8 cellular contexts compared by ENCODE assay signal in genomic region chr2:207531024-207531411, GRCh38. TPM values are rescaled to one million over a fixed set of nuclear protein-coding genes. Genes with fewer than 3 reads are reported as not detected.
DNase-seq lines count a peak whose midpoint lies in the region; ATAC-seq and TF ChIP-seq lines count a peak whose summit lies in the region.

No MANE protein-coding gene starts in this region.

- no peaks in the 10 kb centered on the region for H3K9me3 ChIP-seq in mesenchymal stem cell (ENCODE audit: control insufficient read depth, low read length)
- no peaks in the 10 kb centered on the region for H3K9me3 ChIP-seq in transverse colon

- peaks cover 54% of the 10 kb centered on the region for H3K4me1 Mint-ChIP-seq in brain

- no peak overlapping the region for H3K18ac ChIP-seq in mesenchymal stem cell (ENCODE audit: low read depth in 1 of 2, low read length in 2 of 2)

- peaks cover 3 to 13% of the 10 kb centered on the region in 2 experiments for H3K36me3 ChIP-seq in mesenchymal stem cell (ENCODE audit: control insufficient read depth in 1 of 2, insufficient read depth in 2 of 2, low read depth in 1 of 2, low read length in 2 of 2)
- H3K36me3 ChIP-seq in transverse colon = no peaks in the 10 kb centered on the region

- H2BK15ac ChIP-seq in mesenchymal stem cell (ENCODE audit: low read depth, poor library complexity, severe bottlenecking) = no peak overlapping the region

- peaks cover 0 to 3% (median 0%) of the 10 kb centered on the region in 5 experiments for H3K9me3 Mint-ChIP-seq in brain

- peak overlapping the region; percentile 91 for H3K27ac ChIP-seq in mesenchymal stem cell (ENCODE audit: low read length, poor library complexity, severe bottlenecking)
- peak overlapping the region; percentile 91 to 98 (median 97) for H3K27ac ChIP-seq in transverse colon

- ATAC-seq in GM19023 (IDR thresholded peaks at IDR 0.05; ENCODE audit: unreplicated experiment) = no peak
- ATAC-seq in HG02642 (IDR thresholded peaks at IDR 0.05; ENCODE audit: poor library complexity, unreplicated experiment) = no peak

- peaks cover 24% of the 10 kb centered on the region for H3K27me3 Mint-ChIP-seq in brain

- H3K4me3 Mint-ChIP-seq in brain = peak overlapping the region; percentile 94 to 97 (median 95)

- H2AK5ac ChIP-seq in mesenchymal stem cell (ENCODE audit: low read length, severe bottlenecking) = no peak overlapping the region

- no peaks in the 10 kb centered on the region for H3K27me3 ChIP-seq in mesenchymal stem cell (ENCODE audit: control insufficient read depth in 1 of 2, insufficient read depth in 1 of 2, low read length in 2 of 2)
- no peaks in the 10 kb centered on the region for H3K27me3 ChIP-seq in transverse colon

- no peak overlapping the region for H4K8ac ChIP-seq in mesenchymal stem cell (ENCODE audit: low read length)

- intact Hi-C loops in transverse colon (cut with DNase I; ENCODE audit: low total_unique reads) = loop anchor here (10.0 kb wide), 1 partner anchor 94 kb away; the partner anchor contains the start of gene METTL21A

- no peak overlapping the region for H4K91ac ChIP-seq in mesenchymal stem cell (ENCODE audit: low read length)

- peak overlapping the region; percentile 64 for H3K4me2 ChIP-seq in mesenchymal stem cell (ENCODE audit: low read length, poor library complexity, severe bottlenecking)

- no peak for TF ChIP-seq EP300 in transverse colon (IDR thresholded peaks at IDR 0.05; ENCODE audit: low read depth)

- peak overlapping the region; percentile 96 to 99 (median 98) for H3K27ac Mint-ChIP-seq in brain

- H3K4me1 ChIP-seq in mesenchymal stem cell (ENCODE audit: control insufficient read depth, insufficient read depth, low read depth, low read length) (peaks cover 9% of the 10 kb centered on the region), transverse colon (peaks cover 30 to 65% (median 42%) of the 10 kb centered on the region in 4 donors)

- H3K9ac ChIP-seq in mesenchymal stem cell (ENCODE audit: low read length) = peak overlapping the region; percentile 98

- no peak overlapping the region for H3K4ac ChIP-seq in mesenchymal stem cell (ENCODE audit: low read depth in 1 of 2, low read length in 2 of 2)

- H3K4me3 ChIP-seq in mesenchymal stem cell (ENCODE audit: insufficient read depth in 1 of 2, low read depth in 1 of 2, low read length in 2 of 2) = peak overlapping the region; percentile 60 to 90
- H3K4me3 ChIP-seq in transverse colon = peak overlapping the region; percentile 44 to 81 (median 69)

- WGBS in mesenchymal stem cell = 3% methylated on average over 9 of the region's 11 CpGs
- WGBS in transverse colon (ENCODE audit: low coverage in 1 of 2), 2 donors = 0% methylated on average over 11 of the region's 11 CpGs

- peaks cover 13% of the 10 kb centered on the region for H3K79me1 ChIP-seq in mesenchymal stem cell (replicated peaks; ENCODE audit: low read length, poor library complexity, severe bottlenecking)

- H2BK5ac ChIP-seq in mesenchymal stem cell (ENCODE audit: low read depth, low read length, poor library complexity, severe bottlenecking) = no peak overlapping the region

- no peaks in the 10 kb centered on the region for H3K36me3 Mint-ChIP-seq in brain

- H3K23ac ChIP-seq in mesenchymal stem cell (ENCODE audit: low read length in 2 of 2) = no peak overlapping the region

- H3K14ac ChIP-seq in mesenchymal stem cell (ENCODE audit: low read length in 2 of 2) = no peak overlapping the region

- H2BK120ac ChIP-seq in mesenchymal stem cell (ENCODE audit: low read depth, low read length) = no peak overlapping the region

- TF ChIP-seq POLR2A in transverse colon (IDR thresholded peaks at IDR 0.05) = no peak

- TF ChIP-seq CTCF in brain (conservative IDR thresholded peaks at IDR 0.05) = no peak
- TF ChIP-seq CTCF in transverse colon (IDR thresholded peaks at IDR 0.05) = no peak

- H2BK12ac ChIP-seq in mesenchymal stem cell (ENCODE audit: low read length in 2 of 2) = no peak overlapping the region

- in situ Hi-C loops in transverse colon (cut with MboI; ENCODE audit: low pct_ligation_motif_present in 1 of 4, low pct_unique_long_range_greater_than_20kb in 1 of 4, low sequenced_read_pairs in 3 of 4) = loop anchor here in 3 of 4 donors (10.0 to 25.0 kb wide), 4 partner anchors 94 to 731 kb away; partner anchors contain the start of genes METTL21A (in 2 of the 3), CCNYL1 (in 1 of the 3), IDH1 (in 1 of the 3) and PIKFYVE (in 1 of the 3)

- H2AFZ ChIP-seq in mesenchymal stem cell (ENCODE audit: low read depth, low read length) = no peak overlapping the region

- peak; percentile 59 for DNase-seq in DMS53 (lab: John Stamatoyannopoulos, UW)
- DNase-seq in DMS53 treated with DMSO at 0.1 percent for 48 hours (lab: John Stamatoyannopoulos, UW; ENCODE audit: unreplicated experiment) = no peak
- peak; percentile 42 for DNase-seq in NCI-H526 treated with DMSO at 0.1 percent for 48 hours (lab: John Stamatoyannopoulos, UW)
- no peak for DNase-seq in mesenchymal stem cell
- no peak for DNase-seq in transverse colon

RNA-seq across cellular contexts. Expression of gene CREB1, which starts 1.3 kb away (rescaled TPM):
- 16.0 TPM for polyA plus RNA-seq in brain (ENCODE audit: insufficient read depth, low read depth, low replicate concordance)
- 22.5 TPM for polyA plus RNA-seq in mesenchymal stem cell (2013, experiment 1 of 2)
- 24.2 TPM for polyA plus RNA-seq in mesenchymal stem cell (2013, experiment 2 of 2)
- 10 to 100 TPM; 41.9 to 56.1 (median 51.9) TPM for total RNA-seq in transverse colon

Comparison
In these comparisons a context has a peak if more than half of its experiments do, and no peak if none do; other contexts are left out.
1. DNase-seq: peak in DMS53 (single experiment) and NCI-H526 treated with DMSO at 0.1 percent for 48 hours (single experiment); none in DMS53 treated with DMSO at 0.1 percent for 48 hours (single experiment), mesenchymal stem cell (single experiment) and transverse colon (single experiment).